Comparison of ENCODE assay signal across 8 cellular contexts in genomic region chr2:230847883-230848388, GRCh38. TPM values are rescaled to one million over a fixed set of nuclear protein-coding genes. Genes with fewer than 3 reads are reported as not detected.
DNase-seq lines count a peak whose midpoint lies in the region; ATAC-seq and TF ChIP-seq lines count a peak whose summit lies in the region.

No MANE protein-coding gene starts in this region.

- H3K4me1 ChIP-seq in lower lobe of right lung, result no peaks in the 10 kb centered on the region

- CTCF ChIA-PET in activated CD4-positive, alpha-beta T cell treated with anti-CD3 and anti-CD28 coated beads, Interleukin-2, amount 10 ng/mL, durations not matched to agents 7 days and 5 days (lab: Charles Lee), result interaction anchor here (0.6 to 2.7 kb wide), 9 partner anchors 17 to 572 kb away, joined by 3 to 12 read pairs (median 3); partner anchors contain the start of gene ITM2C

- peak; percentile 80 for TF ChIP-seq CTCF in coronary artery (IDR thresholded peaks at IDR 0.05)
- TF ChIP-seq CTCF in lower lobe of right lung (IDR thresholded peaks at IDR 0.05), result peak; percentile 94

- H3K9me3 ChIP-seq in lower lobe of right lung, result no peaks in the 10 kb centered on the region

- H3K4me3 ChIP-seq in coronary artery, result peak overlapping the region; percentile 54
- H3K4me3 ChIP-seq in lower lobe of right lung, result peak overlapping the region; percentile 13

- peak; percentile 76 for ATAC-seq in HG02759 (IDR thresholded peaks at IDR 0.05; ENCODE audit: unreplicated experiment)
- ATAC-seq in lower lobe of right lung, result peak; percentile 94 to 97

- POLR2A ChIA-PET in activated CD4-positive, alpha-beta T cell treated with anti-CD3 and anti-CD28 coated beads, Interleukin-2, amount 10 ng/mL, durations not matched to agents 7 days and 5 days (lab: Charles Lee), result no interaction called here

- no peak overlapping the region for H3K4me3 Mint-ChIP-seq in activated CD4-positive, alpha-beta T cell treated with anti-CD3 and anti-CD28 coated beads, Interleukin-2, amount 10 ng/mL, durations not matched to agents 7 days and 5 days

- peaks cover 41% of the 10 kb centered on the region for H3K27me3 Mint-ChIP-seq in activated CD4-positive, alpha-beta T cell treated with anti-CD3 and anti-CD28 coated beads, Interleukin-2, amount 10 ng/mL, durations not matched to agents 7 days and 5 days

- H3K36me3 ChIP-seq in lower lobe of right lung, result no peaks in the 10 kb centered on the region

- no peaks in the 10 kb centered on the region for H3K9me3 Mint-ChIP-seq in activated CD4-positive, alpha-beta T cell treated with anti-CD3 and anti-CD28 coated beads, Interleukin-2, amount 10 ng/mL, durations not matched to agents 7 days and 5 days

- H3K4me1 Mint-ChIP-seq in activated CD4-positive, alpha-beta T cell treated with anti-CD3 and anti-CD28 coated beads, Interleukin-2, amount 10 ng/mL, durations not matched to agents 7 days and 5 days, result peaks cover 9% of the 10 kb centered on the region

- no peaks in the 10 kb centered on the region for H3K36me3 Mint-ChIP-seq in activated CD4-positive, alpha-beta T cell treated with anti-CD3 and anti-CD28 coated beads, Interleukin-2, amount 10 ng/mL, durations not matched to agents 7 days and 5 days (ENCODE audit: low read depth)

- no peak overlapping the region for H3K27ac Mint-ChIP-seq in activated CD4-positive, alpha-beta T cell treated with anti-CD3 and anti-CD28 coated beads, Interleukin-2, amount 10 ng/mL, durations not matched to agents 7 days and 5 days

- H3K27ac ChIP-seq in coronary artery, result no peak overlapping the region
- H3K27ac ChIP-seq in lower lobe of right lung, result no peak overlapping the region

- intact Hi-C loops in lower lobe of right lung (cut with DNase I), result no loop called here

- H3K27me3 ChIP-seq in lower lobe of right lung (ENCODE audit: low read depth), result peaks cover 16% of the 10 kb centered on the region

- DNase-seq in NCI-H2196 (lab: John Stamatoyannopoulos, UW; ENCODE audit: unreplicated experiment), result peak; percentile 71
- no peak for DNase-seq in NCI-H2196 treated with DMSO at 0.1 percent for 48 hours (lab: John Stamatoyannopoulos, UW; ENCODE audit: unreplicated experiment)
- peak; percentile 75 for DNase-seq in NCI-H460 (ENCODE audit: extremely low read depth, low read depth)
- DNase-seq in activated CD4-positive, alpha-beta T cell treated with anti-CD3 and anti-CD28 coated beads, Interleukin-2, amount 10 ng/mL, durations not matched to agents 7 days and 5 days, result peak; percentile 86
- DNase-seq in coronary artery (ENCODE audit: low spot score), result no peak
- DNase-seq in lower lobe of right lung, result peak; percentile 91
- DNase-seq in stimulated activated CD4-positive, alpha-beta T cell treated with anti-CD3 and anti-CD28 coated beads, TNF-alpha, amount 100 ng/mL, for 4 hours (ENCODE audit: low read depth in 3 of 3), result peak; percentile 84 to 94 (median 85)

RNA-seq across cellular contexts. Expression of gene ITM2C, which starts 16.8 kb away (rescaled TPM):
- 36.2 and 38.1 TPM in 2 replicates for total RNA-seq in NCI-H460 (2014; rRNA removed; shearing (Covaris generic))
- 38.6 and 58.0 TPM in 2 replicates for polyA plus RNA-seq in NCI-H460 (2014; cell fraction: nucleus; rRNA removed)
- 10 to 100 TPM; 29.4 to 30.4 TPM for total RNA-seq in activated CD4-positive, alpha-beta T cell treated with anti-CD3 and anti-CD28 coated beads, Interleukin-2, amount 10 ng/mL, durations not matched to agents 7 days and 5 days
- total RNA-seq in lower lobe of right lung, result 27.6 TPM

Comparison
In these comparisons a context has a peak if more than half of its experiments do, and no peak if none do; other contexts are left out.
1. DNase-seq: peak in NCI-H2196 (single experiment), NCI-H460 (single experiment), activated CD4-positive, alpha-beta T cell treated with anti-CD3 and anti-CD28 coated beads, Interleukin-2, amount 10 ng/mL, durations not matched to agents 7 days and 5 days (single experiment), lower lobe of right lung (single experiment) and stimulated activated CD4-positive, alpha-beta T cell treated with anti-CD3 and anti-CD28 coated beads, TNF-alpha, amount 100 ng/mL, for 4 hours (3 of 3); none in NCI-H2196 treated with DMSO at 0.1 percent for 48 hours (single experiment) and coronary artery (single experiment).